10 cellular contexts compared by ENCODE assay signal in genomic region chr1:235908742-235909520, GRCh38. TPM values are rescaled to one million over a fixed set of nuclear protein-coding genes. Genes with fewer than 3 reads are reported as not detected.
A peak's percentile ranks its signal among the peaks of the same experiment; 100 is the strongest.
DNase-seq lines count a peak whose midpoint lies in the region; ATAC-seq and TF ChIP-seq lines count a peak whose summit lies in the region.
"Had no signal": no experiment of that assay in that cellular context is flagged by ENCODE, and none has a peak within 500 bp of the region (broad histone marks: within the 10 kb centered on the region; RNA-seq: fewer than 3 reads in every experiment).

No MANE protein-coding gene starts in this region.

- no peaks in the 10 kb centered on the region for H4K20me1 ChIP-seq in Karpas-422 (ENCODE audit: insufficient read depth, low read depth, low read length)

- POLR2A ChIA-PET in RWPE1 (lab: Yijun Ruan, JAX; ENCODE audit: low non-redundant PET): no interaction called here

- H3K27me3 ChIP-seq in skeletal muscle satellite cell (ENCODE audit: control insufficient read depth, insufficient read depth, low read length) (no peaks in the 10 kb centered on the region), Karpas-422 (ENCODE audit: low read length) (no peaks in the 10 kb centered on the region)

- H3K9me2 ChIP-seq in Karpas-422 (replicated peaks; ENCODE audit: insufficient read depth, low read length): no peaks in the 10 kb centered on the region

- H3K36me3 ChIP-seq in skeletal muscle satellite cell (ENCODE audit: insufficient read depth, low read length): no peaks in the 10 kb centered on the region
- no peaks in the 10 kb centered on the region for H3K36me3 ChIP-seq in Karpas-422 (ENCODE audit: insufficient read depth, low read length)

- peak overlapping the region; percentile 31 for H3K4me3 ChIP-seq in skeletal muscle satellite cell (ENCODE audit: low read length)
- H3K4me3 ChIP-seq in Karpas-422 (ENCODE audit: low read length): no peak overlapping the region
- H3K4me3 ChIP-seq: psoas muscle had no signal

- no peaks in the 10 kb centered on the region for H3K79me2 ChIP-seq in Karpas-422 (ENCODE audit: low read length)

- TF ChIP-seq CTCF in RWPE1 (conservative IDR thresholded peaks at IDR 0.05; ENCODE audit: low read depth): no peak

- H3K4me1 ChIP-seq in skeletal muscle satellite cell (ENCODE audit: control insufficient read depth, insufficient read depth, low read length) (peaks cover 56% of the 10 kb centered on the region), Karpas-422 (ENCODE audit: low read length) (no peaks in the 10 kb centered on the region)
- H3K4me1 ChIP-seq: psoas muscle had no signal

- H3K9me3 ChIP-seq in skeletal muscle satellite cell (replicated peaks; ENCODE audit: low read length) (no peaks in the 10 kb centered on the region), Karpas-422 (ENCODE audit: low read length) (no peaks in the 10 kb centered on the region)
- H3K9me3 ChIP-seq: psoas muscle had no signal

- H3K9ac ChIP-seq in skeletal muscle satellite cell (ENCODE audit: low read depth, low read length): peak overlapping the region; percentile 79
- no peak overlapping the region for H3K9ac ChIP-seq in Karpas-422 (ENCODE audit: low read length)

- H2AFZ ChIP-seq in Karpas-422 (ENCODE audit: low read length): no peak overlapping the region

- CTCF ChIA-PET in RWPE1 (lab: Yijun Ruan, JAX): interaction anchor here (0.6 to 0.7 kb wide), 2 partner anchors 25 to 62 kb away, joined by 3 to 4 read pairs; no protein-coding TSS in a partner anchor

- H3K4me2 ChIP-seq in skeletal muscle satellite cell (ENCODE audit: low read length) (peak overlapping the region; percentile 69), Karpas-422 (ENCODE audit: low read depth, low read length, poor library complexity, severe bottlenecking) (no peak overlapping the region)

- peak overlapping the region; percentile 97 for H3K27ac ChIP-seq in RWPE1
- no peak overlapping the region for H3K27ac ChIP-seq in Karpas-422 (ENCODE audit: low read length)
- H3K27ac ChIP-seq: psoas muscle had no signal

- DNase-seq in GM04503 (ENCODE audit: low read depth): peak; percentile 90
- peak; percentile 89 for DNase-seq in RWPE1 (ENCODE audit: low spot score)
- peak; percentile 96 for DNase-seq in fibroblast of gingiva (ENCODE audit: low read depth)
- DNase-seq in MV-4-11 (lab: John Stamatoyannopoulos, UW): no peak
- no peak for DNase-seq in NCI-H2227 treated with DMSO at 0.1 percent for 48 hours (lab: John Stamatoyannopoulos, UW)
- DNase-seq in Karpas-422: no peak
- DNase-seq: cerebellar nuclear complex, psoas muscle had no signal

- no peak for ATAC-seq in GM21423 (IDR thresholded peaks at IDR 0.05; ENCODE audit: unreplicated experiment)
- ATAC-seq: psoas muscle had no signal

RNA-seq across cellular contexts. Expression of gene LYST, which starts 42.2 kb away (rescaled TPM):
- total RNA-seq in skeletal muscle satellite cell (2012; rRNA removed): 25.3 and 26.4 TPM in 2 replicates
- 4.8 and 7.8 TPM in 2 replicates for total RNA-seq in Karpas-422 (2014; rRNA removed; shearing (Covaris generic); ENCODE audit: low replicate concordance)

Comparison
In these comparisons a context has a peak if more than half of its experiments do, and no peak if none do; other contexts are left out.
1. DNase-seq: peak in GM04503 (single experiment), RWPE1 (single experiment) and fibroblast of gingiva (single experiment); none in MV-4-11 (single experiment), NCI-H2227 treated with DMSO at 0.1 percent for 48 hours (single experiment) and Karpas-422 (single experiment).